ENCODE assay signal across 2 cellular contexts in the genomic region with DNA sequence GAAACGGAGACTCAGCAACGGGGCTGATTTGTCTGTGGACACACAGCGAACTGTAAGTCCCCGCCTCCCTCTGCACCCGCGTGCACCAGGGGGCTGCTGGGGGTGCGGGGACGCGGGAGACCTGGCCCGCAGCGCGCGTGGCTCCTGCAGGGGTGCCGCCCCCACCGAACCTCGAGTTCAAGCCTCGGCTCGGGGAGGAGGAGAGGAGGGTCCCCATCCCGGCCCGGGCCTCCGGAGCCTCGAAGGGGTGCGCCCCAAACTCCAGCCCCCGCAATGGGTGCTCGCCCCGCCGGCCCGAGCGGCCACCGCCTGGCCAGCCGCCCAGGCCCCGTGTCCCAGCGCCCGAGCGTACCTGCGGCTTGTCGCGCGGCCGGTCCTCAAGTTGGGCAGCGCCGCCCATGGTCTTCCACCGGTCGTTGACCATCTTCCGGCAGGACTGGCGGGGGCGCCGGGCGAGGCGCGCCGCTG.
TF ChIP-seq lines count a peak whose summit lies in the region.

No MANE protein-coding gene starts in this region.

TF ChIP-seq in SK-N-SH, 30 proteins besides CTCF, POLR2A, EP300 and RAD21 (continued from another document):
- TF ChIP-seq, protein P1, sequence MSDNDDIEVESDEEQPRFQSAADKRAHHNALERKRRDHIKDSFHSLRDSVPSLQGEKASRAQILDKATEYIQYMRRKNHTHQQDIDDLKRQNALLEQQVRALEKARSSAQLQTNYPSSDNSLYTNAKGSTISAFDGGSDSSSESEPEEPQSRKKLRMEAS (IDR thresholded peaks at IDR 0.05; ENCODE audit: low read depth), result no peak
- no peak for TF ChIP-seq GABPA (IDR thresholded peaks at IDR 0.05; ENCODE audit: low read depth)
- TF ChIP-seq, protein P2, sequence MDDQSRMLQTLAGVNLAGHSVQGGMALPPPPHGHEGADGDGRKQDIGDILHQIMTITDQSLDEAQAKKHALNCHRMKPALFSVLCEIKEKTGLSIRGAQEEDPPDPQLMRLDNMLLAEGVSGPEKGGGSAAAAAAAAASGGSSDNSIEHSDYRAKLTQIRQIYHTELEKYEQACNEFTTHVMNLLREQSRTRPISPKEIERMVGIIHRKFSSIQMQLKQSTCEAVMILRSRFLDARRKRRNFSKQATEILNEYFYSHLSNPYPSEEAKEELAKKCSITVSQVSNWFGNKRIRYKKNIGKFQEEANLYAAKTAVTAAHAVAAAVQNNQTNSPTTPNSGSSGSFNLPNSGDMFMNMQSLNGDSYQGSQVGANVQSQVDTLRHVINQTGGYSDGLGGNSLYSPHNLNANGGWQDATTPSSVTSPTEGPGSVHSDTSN (IDR thresholded peaks at IDR 0.05), result no peak
- no peak for TF ChIP-seq EZH2phosphoT487 (IDR thresholded peaks at IDR 0.05; ENCODE audit: borderline replicate concordance, low read depth)
- TF ChIP-seq CHD2 (IDR thresholded peaks at IDR 0.05; ENCODE audit: low read length, partially characterized antibody), result no peak
- no peak for TF ChIP-seq ELF1 (IDR thresholded peaks at IDR 0.05)
- TF ChIP-seq, protein P3, sequence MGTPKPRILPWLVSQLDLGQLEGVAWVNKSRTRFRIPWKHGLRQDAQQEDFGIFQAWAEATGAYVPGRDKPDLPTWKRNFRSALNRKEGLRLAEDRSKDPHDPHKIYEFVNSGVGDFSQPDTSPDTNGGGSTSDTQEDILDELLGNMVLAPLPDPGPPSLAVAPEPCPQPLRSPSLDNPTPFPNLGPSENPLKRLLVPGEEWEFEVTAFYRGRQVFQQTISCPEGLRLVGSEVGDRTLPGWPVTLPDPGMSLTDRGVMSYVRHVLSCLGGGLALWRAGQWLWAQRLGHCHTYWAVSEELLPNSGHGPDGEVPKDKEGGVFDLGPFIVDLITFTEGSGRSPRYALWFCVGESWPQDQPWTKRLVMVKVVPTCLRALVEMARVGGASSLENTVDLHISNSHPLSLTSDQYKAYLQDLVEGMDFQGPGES (IDR thresholded peaks at IDR 0.05; ENCODE audit: low read depth, low read length), result no peak
- TF ChIP-seq, protein P4, sequence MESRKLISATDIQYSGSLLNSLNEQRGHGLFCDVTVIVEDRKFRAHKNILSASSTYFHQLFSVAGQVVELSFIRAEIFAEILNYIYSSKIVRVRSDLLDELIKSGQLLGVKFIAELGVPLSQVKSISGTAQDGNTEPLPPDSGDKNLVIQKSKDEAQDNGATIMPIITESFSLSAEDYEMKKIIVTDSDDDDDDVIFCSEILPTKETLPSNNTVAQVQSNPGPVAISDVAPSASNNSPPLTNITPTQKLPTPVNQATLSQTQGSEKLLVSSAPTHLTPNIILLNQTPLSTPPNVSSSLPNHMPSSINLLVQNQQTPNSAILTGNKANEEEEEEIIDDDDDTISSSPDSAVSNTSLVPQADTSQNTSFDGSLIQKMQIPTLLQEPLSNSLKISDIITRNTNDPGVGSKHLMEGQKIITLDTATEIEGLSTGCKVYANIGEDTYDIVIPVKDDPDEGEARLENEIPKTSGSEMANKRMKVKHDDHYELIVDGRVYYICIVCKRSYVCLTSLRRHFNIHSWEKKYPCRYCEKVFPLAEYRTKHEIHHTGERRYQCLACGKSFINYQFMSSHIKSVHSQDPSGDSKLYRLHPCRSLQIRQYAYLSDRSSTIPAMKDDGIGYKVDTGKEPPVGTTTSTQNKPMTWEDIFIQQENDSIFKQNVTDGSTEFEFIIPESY (IDR thresholded peaks at IDR 0.05; ENCODE audit: borderline replicate concordance, low read depth), result no peak

TF ChIP-seq in SK-N-SH treated with all-trans-retinoic acid at 6 μM for 48 hours, 23 proteins besides CTCF, POLR2A, EP300 and RAD21 (continued from another document):
- no peak for TF ChIP-seq ZC3H10 (CRISPR knock-in tag; IDR thresholded peaks at IDR 0.05)
- TF ChIP-seq, protein P5, sequence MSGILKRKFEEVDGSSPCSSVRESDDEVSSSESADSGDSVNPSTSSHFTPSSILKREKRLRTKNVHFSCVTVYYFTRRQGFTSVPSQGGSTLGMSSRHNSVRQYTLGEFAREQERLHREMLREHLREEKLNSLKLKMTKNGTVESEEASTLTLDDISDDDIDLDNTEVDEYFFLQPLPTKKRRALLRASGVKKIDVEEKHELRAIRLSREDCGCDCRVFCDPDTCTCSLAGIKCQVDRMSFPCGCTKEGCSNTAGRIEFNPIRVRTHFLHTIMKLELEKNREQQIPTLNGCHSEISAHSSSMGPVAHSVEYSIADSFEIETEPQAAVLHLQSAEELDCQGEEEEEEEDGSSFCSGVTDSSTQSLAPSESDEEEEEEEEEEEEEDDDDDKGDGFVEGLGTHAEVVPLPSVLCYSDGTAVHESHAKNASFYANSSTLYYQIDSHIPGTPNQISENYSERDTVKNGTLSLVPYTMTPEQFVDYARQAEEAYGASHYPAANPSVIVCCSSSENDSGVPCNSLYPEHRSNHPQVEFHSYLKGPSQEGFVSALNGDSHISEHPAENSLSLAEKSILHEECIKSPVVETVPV (CRISPR knock-in tag; IDR thresholded peaks at IDR 0.05), result no peak
- TF ChIP-seq OSR1 (CRISPR knock-in tag; IDR thresholded peaks at IDR 0.05), result no peak
- TF ChIP-seq ZNF70 (CRISPR knock-in tag; IDR thresholded peaks at IDR 0.05), result no peak
- no peak for TF ChIP-seq ISL1 (CRISPR knock-in tag; IDR thresholded peaks at IDR 0.05)
- no peak for TF ChIP-seq PPARA (CRISPR knock-in tag; IDR thresholded peaks at IDR 0.05; ENCODE audit: borderline replicate concordance)
- no peak for TF ChIP-seq RARB (CRISPR knock-in tag; IDR thresholded peaks at IDR 0.05)
